Comparison of ENCODE assay signal across 27 cellular contexts in genomic region chr18:21761471-21762115, GRCh38. TPM values are rescaled to one million over a fixed set of nuclear protein-coding genes. Genes with fewer than 3 reads are reported as not detected.
DNase-seq lines count a peak whose midpoint lies in the region; ATAC-seq and TF ChIP-seq lines count a peak whose summit lies in the region.
"Had no signal": no experiment of that assay in that cellular context is flagged by ENCODE, and none has a peak within 500 bp of the region (broad histone marks: within the 10 kb centered on the region; RNA-seq: fewer than 3 reads in every experiment).

No MANE protein-coding gene starts in this region.

- no peak overlapping the region for H3K27ac ChIP-seq in CD8-positive, alpha-beta T cell (ENCODE audit: low read depth, low read length)
- H3K27ac ChIP-seq in GM23338 (ENCODE audit: low read depth) (no peak overlapping the region), OCI-LY1 (ENCODE audit: low read depth, low read length, poor library complexity, severe bottlenecking) (peak overlapping the region; percentile 35), endodermal cell (ENCODE audit: low read depth, low read length) (no peak overlapping the region)
- H3K27ac ChIP-seq: parathyroid adenoma, right atrium auricular region, SJSA1, tibial artery had no signal

- H3K9me2 ChIP-seq in GM23338 (ENCODE audit: insufficient read depth) (no peaks in the 10 kb centered on the region), OCI-LY1 (ENCODE audit: low read depth, low read length) (no peaks in the 10 kb centered on the region)

- H4K20me1 ChIP-seq in GM23338 (replicated peaks; ENCODE audit: insufficient read depth) (peaks cover 14% of the 10 kb centered on the region; the same call in 1 of the 2 replicates), OCI-LY1 (ENCODE audit: insufficient read depth, low read length) (peaks cover 4% of the 10 kb centered on the region; the same call in 1 of the 2 replicates)

- no peak overlapping the region for H2AFZ ChIP-seq in GM23338
- H2AFZ ChIP-seq in OCI-LY1 (ENCODE audit: low read length): no peak overlapping the region
- H2AFZ ChIP-seq: parathyroid adenoma had no signal

- no peaks in the 10 kb centered on the region for H3K9me3 Mint-ChIP-seq in CD8-positive, alpha-beta T cell
- no peaks in the 10 kb centered on the region for H3K9me3 Mint-ChIP-seq in GM23338
- H3K9me3 Mint-ChIP-seq in endodermal cell: no peaks in the 10 kb centered on the region
- H3K9me3 Mint-ChIP-seq in activated T-helper 1 cell treated with anti-CD3 and anti-CD28 coated beads, Interleukin-12 subunit alpha, Interleukin-12 subunit beta, Interleukin-2, Interleukin-4 antibody, amounts not matched to agents 30 ng/mL and 10 ng/mL and 1 ng/mL, durations not matched to agents 14 hours and 24 hours and 36 hours: no peaks in the 10 kb centered on the region
- H3K9me3 Mint-ChIP-seq: CD4-positive, CD25-positive, alpha-beta regulatory T cell; HFFc6; naive thymus-derived CD4-positive, alpha-beta T cell; stimulated activated naive CD8-positive, alpha-beta T cell treated with anti-CD3 and anti-CD28 coated beads, Interleukin-15, amount 100 ng/mL, for 72 hours; T-cell had no signal

- H3K4me1 ChIP-seq in CD8-positive, alpha-beta T cell (ENCODE audit: insufficient read depth, low read length): peaks cover 4% of the 10 kb centered on the region
- H3K4me1 ChIP-seq in GM23338 (ENCODE audit: insufficient read depth) (peaks cover 17% of the 10 kb centered on the region), OCI-LY1 (ENCODE audit: insufficient read depth, low read length, severe bottlenecking) (peaks cover 28% of the 10 kb centered on the region), endodermal cell (ENCODE audit: control insufficient read depth, insufficient read depth, low read length) (peaks cover 3% of the 10 kb centered on the region)
- H3K4me1 ChIP-seq: parathyroid adenoma had no signal

- no peaks in the 10 kb centered on the region for H3K27me3 ChIP-seq in CD8-positive, alpha-beta T cell (ENCODE audit: insufficient read depth, low read length)
- H3K27me3 ChIP-seq in GM23338 (ENCODE audit: insufficient read depth) (no peaks in the 10 kb centered on the region), OCI-LY1 (ENCODE audit: insufficient read depth, low read length) (no peaks in the 10 kb centered on the region), endodermal cell (ENCODE audit: control insufficient read depth, insufficient read depth, low read length, poor library complexity, severe bottlenecking) (no peaks in the 10 kb centered on the region)
- H3K27me3 ChIP-seq: right atrium auricular region, SJSA1, tibial artery had no signal

- POLR2A ChIA-PET in CD8-positive, alpha-beta T cell (lab: Charles Lee): no interaction called here

- no peak for TF ChIP-seq POLR2A in erythroblast (IDR thresholded peaks at IDR 0.05; ENCODE audit: low read length)

- H3K27ac Mint-ChIP-seq in CD8-positive, alpha-beta T cell: peak overlapping the region; percentile 2
- no peak overlapping the region for H3K27ac Mint-ChIP-seq in GM23338
- peak overlapping the region; percentile 50 for H3K27ac Mint-ChIP-seq in endodermal cell
- no peak overlapping the region for H3K27ac Mint-ChIP-seq in activated T-helper 1 cell treated with anti-CD3 and anti-CD28 coated beads, Interleukin-12 subunit alpha, Interleukin-12 subunit beta, Interleukin-2, Interleukin-4 antibody, amounts not matched to agents 30 ng/mL and 10 ng/mL and 1 ng/mL, durations not matched to agents 14 hours and 24 hours and 36 hours
- H3K27ac Mint-ChIP-seq: activated naive CD8-positive, alpha-beta T cell; CD4-positive, CD25-positive, alpha-beta regulatory T cell; HFFc6; naive thymus-derived CD4-positive, alpha-beta T cell; T-cell had no signal

- H3K27me3 Mint-ChIP-seq in CD8-positive, alpha-beta T cell (ENCODE audit: low read depth): no peaks in the 10 kb centered on the region
- H3K27me3 Mint-ChIP-seq in GM23338 (ENCODE audit: insufficient read depth, low read depth, poor library complexity) (no peaks in the 10 kb centered on the region), endodermal cell (ENCODE audit: insufficient read depth) (no peaks in the 10 kb centered on the region)
- H3K27me3 Mint-ChIP-seq in activated T-helper 1 cell treated with anti-CD3 and anti-CD28 coated beads, Interleukin-12 subunit alpha, Interleukin-12 subunit beta, Interleukin-2, Interleukin-4 antibody, amounts not matched to agents 30 ng/mL and 10 ng/mL and 1 ng/mL, durations not matched to agents 14 hours and 24 hours and 36 hours (ENCODE audit: insufficient read depth): no peaks in the 10 kb centered on the region
- H3K27me3 Mint-ChIP-seq: activated naive CD8-positive, alpha-beta T cell; CD4-positive, CD25-positive, alpha-beta regulatory T cell; naive thymus-derived CD4-positive, alpha-beta T cell; stimulated activated naive CD8-positive, alpha-beta T cell treated with anti-CD3 and anti-CD28 coated beads, Interleukin-15, amount 100 ng/mL, for 72 hours; T-cell had no signal

- no peak for TF ChIP-seq CTCF in CD8-positive, alpha-beta T cell (IDR thresholded peaks at IDR 0.05)
- TF ChIP-seq CTCF in GM23338 (conservative IDR thresholded peaks at IDR 0.05; ENCODE audit: low read depth in 2 of 2): no peak
- no peak for TF ChIP-seq CTCF in OCI-LY1 (IDR thresholded peaks at IDR 0.05; ENCODE audit: low read length)
- no peak for TF ChIP-seq CTCF in endodermal cell (conservative IDR thresholded peaks at IDR 0.05)
- TF ChIP-seq CTCF in omental fat pad (IDR thresholded peaks at IDR 0.05): no peak

- H3K9ac ChIP-seq in OCI-LY1 (ENCODE audit: low read length) (no peak overlapping the region), endodermal cell (ENCODE audit: extremely low read depth, low read length, poor library complexity, severe bottlenecking) (no peak overlapping the region)
- H3K9ac ChIP-seq: parathyroid adenoma had no signal

- DNase-seq in CD8-positive, alpha-beta T cell: no peak
- no peak for DNase-seq in GM23338 (ENCODE audit: low spot score)
- no peak for DNase-seq in endodermal cell
- no peak for DNase-seq in omental fat pad (ENCODE audit: low spot score)
- DNase-seq in erythroblast (lab: John Stamatoyannopoulos, UW): no peak
- DNase-seq in activated T-helper 1 cell treated with anti-CD3 and anti-CD28 coated beads, Interleukin-12 subunit alpha, Interleukin-12 subunit beta, Interleukin-2, Interleukin-4 antibody, amounts not matched to agents 30 ng/mL and 10 ng/mL and 1 ng/mL, durations not matched to agents 14 hours and 24 hours and 36 hours (ENCODE audit: low spot score): no peak
- DNase-seq: activated effector memory CD4-positive, alpha-beta T cell treated with Interleukin-2 at 50 U/mL for 16 hours; activated T-cell treated with anti-CD3 and anti-CD28 coated beads for 4 hours; aorta; CD4-positive, CD25-positive, alpha-beta regulatory T cell; central memory CD4-positive, alpha-beta T cell; HFFc6; midbrain; naive thymus-derived CD4-positive, alpha-beta T cell; NCI-H1092; stimulated activated CD4-positive, alpha-beta T cell treated with anti-CD3 and anti-CD28 coated beads, Interleukin-1b, Interleukin-23, amount 100 ng/mL, for 48 hours; stimulated activated CD8-positive, alpha-beta memory T cell treated with anti-CD3 and anti-CD28 coated beads, Interleukin-4, amount 100 ng/mL, for 48 hours; stimulated activated naive CD8-positive, alpha-beta T cell treated with anti-CD3 and anti-CD28 coated beads, Interleukin-15, amount 100 ng/mL, for 72 hours; T-cell; tibial artery had no signal

- no peak overlapping the region for H3K4me3 ChIP-seq in CD8-positive, alpha-beta T cell (ENCODE audit: low read depth, low read length)
- H3K4me3 ChIP-seq in GM23338 (no peak overlapping the region), OCI-LY1 (ENCODE audit: low read depth, low read length, poor library complexity, severe bottlenecking) (peak overlapping the region; percentile 12), endodermal cell (ENCODE audit: low read length) (no peak overlapping the region)
- H3K4me3 ChIP-seq: right atrium auricular region, SJSA1, smooth muscle cell, tibial artery had no signal

- H3K36me3 ChIP-seq in CD8-positive, alpha-beta T cell (ENCODE audit: insufficient read depth, low read length): no peaks in the 10 kb centered on the region
- 0 out of 2 replicates have a peak, but pooled peaks cover 4% of the 10 kb centered on the region for H3K36me3 ChIP-seq in GM23338 (ENCODE audit: insufficient read depth)
- H3K36me3 ChIP-seq in OCI-LY1 (ENCODE audit: insufficient read depth, low read length): peaks cover 12% of the 10 kb centered on the region
- H3K36me3 ChIP-seq in endodermal cell (ENCODE audit: control insufficient read depth, insufficient read depth, low read length): peaks cover 12% of the 10 kb centered on the region

- peak overlapping the region; percentile 29; the same call in 1 of the 2 replicates for H3K4me2 ChIP-seq in GM23338
- H3K4me2 ChIP-seq in OCI-LY1 (ENCODE audit: low read length): peak overlapping the region; percentile 41; the same call in 1 of the 2 replicates

- peaks cover 11% of the 10 kb centered on the region for H3K36me3 Mint-ChIP-seq in CD8-positive, alpha-beta T cell
- H3K36me3 Mint-ChIP-seq in GM23338 (ENCODE audit: low read depth) (peaks cover 12% of the 10 kb centered on the region), endodermal cell (ENCODE audit: low read depth) (peaks cover 14% of the 10 kb centered on the region)
- H3K36me3 Mint-ChIP-seq in activated T-helper 1 cell treated with anti-CD3 and anti-CD28 coated beads, Interleukin-12 subunit alpha, Interleukin-12 subunit beta, Interleukin-2, Interleukin-4 antibody, amounts not matched to agents 30 ng/mL and 10 ng/mL and 1 ng/mL, durations not matched to agents 14 hours and 24 hours and 36 hours (ENCODE audit: low read depth): peaks cover 12% of the 10 kb centered on the region

- CTCF ChIA-PET in CD8-positive, alpha-beta T cell (lab: Charles Lee): no interaction called here

- H3K4me3 Mint-ChIP-seq in CD8-positive, alpha-beta T cell: no peak overlapping the region
- H3K4me3 Mint-ChIP-seq in GM23338 (no peak overlapping the region), endodermal cell (no peak overlapping the region)
- no peak overlapping the region for H3K4me3 Mint-ChIP-seq in activated T-helper 1 cell treated with anti-CD3 and anti-CD28 coated beads, Interleukin-12 subunit alpha, Interleukin-12 subunit beta, Interleukin-2, Interleukin-4 antibody, amounts not matched to agents 30 ng/mL and 10 ng/mL and 1 ng/mL, durations not matched to agents 14 hours and 24 hours and 36 hours
- H3K4me3 Mint-ChIP-seq: activated naive CD8-positive, alpha-beta T cell; HFFc6; naive thymus-derived CD4-positive, alpha-beta T cell; stimulated activated naive CD8-positive, alpha-beta T cell treated with anti-CD3 and anti-CD28 coated beads, Interleukin-15, amount 100 ng/mL, for 72 hours; T-cell had no signal

- ATAC-seq in CD8-positive, alpha-beta T cell: no peak
- ATAC-seq in GM23338 (no peak), omental fat pad (ENCODE audit: low FRiP score) (no peak), HG02981 (IDR thresholded peaks at IDR 0.05; ENCODE audit: unreplicated experiment) (no peak)
- ATAC-seq: naive thymus-derived CD4-positive, alpha-beta T cell; stimulated activated naive CD8-positive, alpha-beta T cell treated with anti-CD3 and anti-CD28 coated beads, Interleukin-15, amount 100 ng/mL, for 72 hours; T-cell had no signal

- H3K79me2 ChIP-seq in GM23338 (replicated peaks; ENCODE audit: insufficient read depth) (peaks cover 88% of the 10 kb centered on the region), OCI-LY1 (ENCODE audit: insufficient read depth, low read length) (peaks cover 66% of the 10 kb centered on the region)

- intact Hi-C loops in CD8-positive, alpha-beta T cell (cut with DNase I, micrococcal nuclease): no loop called here
- intact Hi-C loops in activated T-helper 1 cell treated with anti-CD3 and anti-CD28 coated beads, Interleukin-12 subunit alpha, Interleukin-12 subunit beta, Interleukin-2, Interleukin-4 antibody, amounts not matched to agents 30 ng/mL and 10 ng/mL and 1 ng/mL, durations not matched to agents 14 hours and 24 hours and 36 hours (cut with micrococcal nuclease): no loop called here

- H3K9me3 ChIP-seq in CD8-positive, alpha-beta T cell (ENCODE audit: low read length): no peaks in the 10 kb centered on the region
- H3K9me3 ChIP-seq in OCI-LY1 (ENCODE audit: low read length) (no peaks in the 10 kb centered on the region), endodermal cell (ENCODE audit: control insufficient read depth, low read length) (no peaks in the 10 kb centered on the region)
- H3K9me3 ChIP-seq: right atrium auricular region, SJSA1, tibial artery had no signal

- H3F3A ChIP-seq in GM23338 (replicated peaks; ENCODE audit: low read depth): no peaks in the 10 kb centered on the region
- no peaks in the 10 kb centered on the region for H3F3A ChIP-seq in OCI-LY1 (ENCODE audit: insufficient read depth, low read length)

- peaks cover 21% of the 10 kb centered on the region for H3K4me1 Mint-ChIP-seq in CD8-positive, alpha-beta T cell (ENCODE audit: low read depth)
- H3K4me1 Mint-ChIP-seq in GM23338 (peaks cover 31% of the 10 kb centered on the region), endodermal cell (peaks cover 34% of the 10 kb centered on the region)
- peaks cover 5% of the 10 kb centered on the region for H3K4me1 Mint-ChIP-seq in activated T-helper 1 cell treated with anti-CD3 and anti-CD28 coated beads, Interleukin-12 subunit alpha, Interleukin-12 subunit beta, Interleukin-2, Interleukin-4 antibody, amounts not matched to agents 30 ng/mL and 10 ng/mL and 1 ng/mL, durations not matched to agents 14 hours and 24 hours and 36 hours (ENCODE audit: low read depth)

- WGBS in endodermal cell (ENCODE audit: insufficient coverage in 1 of 2, insufficient read length in 1 of 2), 2 experiments: 89 to 96% methylated on average over 4 to 5 of the region's 6 CpGs

RNA-seq across cellular contexts. Expression of gene MIB1, which starts 21.0 kb away (rescaled TPM):
- total RNA-seq in CD8-positive, alpha-beta T cell: 1 to 10 TPM; 8.7 to 8.9 TPM
- 56.7 and 59.0 TPM in 2 replicates for total RNA-seq in GM23338 (2014; rRNA removed; shearing (Covaris generic))
- 10.8 and 11.2 TPM in 2 replicates for polyA plus RNA-seq in GM23338 (2016; fragmentation: Nextera tagmentation; extraction: Ambion mirVana)
- 10 to 100 TPM; 66.4 to 75.0 TPM for total RNA-seq in endodermal cell
- 62.3 TPM for polyA plus RNA-seq in endodermal cell (2013, experiment 1 of 2)
- polyA plus RNA-seq in endodermal cell (2013, experiment 2 of 2): 62.8 TPM
- total RNA-seq in omental fat pad: 10 to 100 TPM; 24.9 to 31.7 (median 28.6) TPM
- total RNA-seq in activated T-helper 1 cell treated with anti-CD3 and anti-CD28 coated beads, Interleukin-12 subunit alpha, Interleukin-12 subunit beta, Interleukin-2, Interleukin-4 antibody, amounts not matched to agents 30 ng/mL and 10 ng/mL and 1 ng/mL, durations not matched to agents 14 hours and 24 hours and 36 hours: 29.8 and 31.7 TPM in 2 replicates

RNA-seq across cellular contexts. Expression of gene ABHD3, which starts 57.0 kb away (rescaled TPM):
- total RNA-seq in CD8-positive, alpha-beta T cell: 10 to 100 TPM; 28.9 to 34.3 TPM
- 12.7 and 16.2 TPM in 2 replicates for total RNA-seq in GM23338 (2014; rRNA removed; shearing (Covaris generic))
- 18.7 and 19.9 TPM in 2 replicates for polyA plus RNA-seq in GM23338 (2016; fragmentation: Nextera tagmentation; extraction: Ambion mirVana)
- total RNA-seq in endodermal cell: 10 to 100 TPM; 14.2 to 24.5 TPM
- 12.9 TPM for polyA plus RNA-seq in endodermal cell (2013, experiment 1 of 2)
- polyA plus RNA-seq in endodermal cell (2013, experiment 2 of 2): 9.8 TPM
- total RNA-seq in omental fat pad: 10 to 100 TPM in 3 of 4 donors, 1 to 10 TPM in 1; 9.6 to 26.8 (median 14.5) TPM
- total RNA-seq in activated T-helper 1 cell treated with anti-CD3 and anti-CD28 coated beads, Interleukin-12 subunit alpha, Interleukin-12 subunit beta, Interleukin-2, Interleukin-4 antibody, amounts not matched to agents 30 ng/mL and 10 ng/mL and 1 ng/mL, durations not matched to agents 14 hours and 24 hours and 36 hours: 29.2 and 36.0 TPM in 2 replicates

Comparison
In these comparisons a context has a peak if more than half of its experiments do, and no peak if none do; other contexts are left out.
1. H3K27ac Mint-ChIP-seq: peak in CD8-positive, alpha-beta T cell (single experiment) and endodermal cell (single experiment); none in GM23338 (single experiment) and activated T-helper 1 cell treated with anti-CD3 and anti-CD28 coated beads, Interleukin-12 subunit alpha, Interleukin-12 subunit beta, Interleukin-2, Interleukin-4 antibody, amounts not matched to agents 30 ng/mL and 10 ng/mL and 1 ng/mL, durations not matched to agents 14 hours and 24 hours and 36 hours (single experiment).